In the genomic region with DNA sequence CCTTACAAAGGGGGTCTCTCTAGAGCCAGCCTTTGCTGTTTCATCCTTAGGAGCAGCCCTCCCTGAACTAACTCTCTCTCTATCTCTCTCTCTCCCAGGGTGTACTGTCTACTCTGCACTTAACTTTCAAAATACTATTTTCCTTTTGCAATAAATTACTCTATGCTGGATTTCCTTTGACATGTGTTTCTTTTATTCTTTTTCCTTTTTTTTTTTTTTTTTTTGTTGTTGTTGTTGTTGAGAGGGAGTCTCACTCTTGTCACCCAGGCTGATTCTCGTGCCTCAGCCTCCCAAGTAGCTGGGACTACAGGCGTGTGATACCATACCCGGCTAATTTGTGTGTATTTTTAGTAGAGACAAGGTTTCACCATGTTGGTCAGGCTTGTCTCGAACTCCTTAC, we compare ENCODE assay signal across 1 cellular context.
TF ChIP-seq lines count a peak whose summit lies in the region.

No MANE protein-coding gene starts in this region.

TF ChIP-seq in K562, 482 proteins besides CTCF, POLR2A, EP300 and RAD21 (continued from another document):
- peak; percentile 33; the same call in 1 of the 2 replicates for TF ChIP-seq LARP7 (IDR thresholded peaks at IDR 0.05)
- no peak for TF ChIP-seq CREM (IDR thresholded peaks at IDR 0.05; ENCODE audit: low read depth)
- no peak for TF ChIP-seq MTF1 (CRISPR knock-in tag; IDR thresholded peaks at IDR 0.05; ENCODE audit: borderline replicate concordance)
- TF ChIP-seq PKNOX1 (IDR thresholded peaks at IDR 0.05) = peak; percentile 58
- TF ChIP-seq, protein P1, sequence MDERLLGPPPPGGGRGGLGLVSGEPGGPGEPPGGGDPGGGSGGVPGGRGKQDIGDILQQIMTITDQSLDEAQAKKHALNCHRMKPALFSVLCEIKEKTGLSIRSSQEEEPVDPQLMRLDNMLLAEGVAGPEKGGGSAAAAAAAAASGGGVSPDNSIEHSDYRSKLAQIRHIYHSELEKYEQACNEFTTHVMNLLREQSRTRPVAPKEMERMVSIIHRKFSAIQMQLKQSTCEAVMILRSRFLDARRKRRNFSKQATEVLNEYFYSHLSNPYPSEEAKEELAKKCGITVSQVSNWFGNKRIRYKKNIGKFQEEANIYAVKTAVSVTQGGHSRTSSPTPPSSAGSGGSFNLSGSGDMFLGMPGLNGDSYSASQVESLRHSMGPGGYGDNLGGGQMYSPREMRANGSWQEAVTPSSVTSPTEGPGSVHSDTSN (CRISPR knock-in tag; IDR thresholded peaks at IDR 0.05; ENCODE audit: low read depth) = no peak
- TF ChIP-seq, protein P1 (tag; conservative IDR thresholded peaks at IDR 0.05; ENCODE audit: low read depth) = peak; percentile 69
- TF ChIP-seq DIDO1 (tag; IDR thresholded peaks at IDR 0.05; ENCODE audit: low read depth) = 0 out of 2 replicates have a peak, but pooled peaks have one; percentile 22
- TF ChIP-seq, protein P2, sequence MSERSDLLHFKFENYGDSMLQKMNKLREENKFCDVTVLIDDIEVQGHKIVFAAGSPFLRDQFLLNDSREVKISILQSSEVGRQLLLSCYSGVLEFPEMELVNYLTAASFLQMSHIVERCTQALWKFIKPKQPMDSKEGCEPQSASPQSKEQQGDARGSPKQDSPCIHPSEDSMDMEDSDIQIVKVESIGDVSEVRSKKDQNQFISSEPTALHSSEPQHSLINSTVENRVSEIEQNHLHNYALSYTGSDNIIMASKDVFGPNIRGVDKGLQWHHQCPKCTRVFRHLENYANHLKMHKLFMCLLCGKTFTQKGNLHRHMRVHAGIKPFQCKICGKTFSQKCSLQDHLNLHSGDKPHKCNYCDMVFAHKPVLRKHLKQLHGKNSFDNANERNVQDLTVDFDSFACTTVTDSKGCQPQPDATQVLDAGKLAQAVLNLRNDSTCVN (CRISPR knock-in tag; IDR thresholded peaks at IDR 0.05) = 0 out of 2 replicates have a peak, but pooled peaks have one; percentile 7
- TF ChIP-seq BRF1 (IDR thresholded peaks at IDR 0.05; ENCODE audit: borderline replicate concordance, extremely low read depth, insufficient read length) = no peak
